Comparison of ENCODE assay signal across 9 cellular contexts in genomic region chr6:53728570-53729194, GRCh38.
DNase-seq lines count a peak whose midpoint lies in the region; ATAC-seq, FAIRE-seq and TF ChIP-seq lines count a peak whose summit lies in the region.
"Had no signal": no experiment of that assay in that cellular context is flagged by ENCODE, and none has a peak within 500 bp of the region (broad histone marks: within the 10 kb centered on the region; RNA-seq: fewer than 3 reads in every experiment).

No MANE protein-coding gene starts in this region.

- H3K4me1 ChIP-seq in A549, result peaks cover 8% of the 10 kb centered on the region; the same call in 2 of the 3 replicates
- H3K4me1 ChIP-seq in prostate gland (replicated peaks), result no peaks in the 10 kb centered on the region

- CTCF ChIA-PET in A549 (lab: Yijun Ruan, JAX), result interaction anchor here (0.6 to 11.5 kb wide), 48 partner anchors 9 to 800 kb away, joined by 3 to 169 read pairs (median 4); partner anchors contain the start of genes GCLC and LRRC1

- H3K4me3 ChIP-seq in A549, result no peak overlapping the region
- H3K4me3 ChIP-seq in GM12875 (ENCODE audit: low read depth, low read length), result no peak overlapping the region
- no peak overlapping the region for H3K4me3 ChIP-seq in prostate gland

- H3K9me3 ChIP-seq in A549, result no peaks in the 10 kb centered on the region
- no peaks in the 10 kb centered on the region for H3K9me3 ChIP-seq in prostate gland

- ATAC-seq in A549, result peak; percentile 65 to 75; a peak in 5 of 6 replicates
- peak; percentile 47 for ATAC-seq in HG03571 (IDR thresholded peaks at IDR 0.05; ENCODE audit: unreplicated experiment)
- no peak for ATAC-seq in HG03280 (IDR thresholded peaks at IDR 0.05; ENCODE audit: unreplicated experiment)

- no peaks in the 10 kb centered on the region for H3K36me3 ChIP-seq in prostate gland

- H3K27me3 ChIP-seq in prostate gland (replicated peaks; ENCODE audit: insufficient read depth), result no peaks in the 10 kb centered on the region

- H3K4me2 ChIP-seq in A549, result peak overlapping the region; percentile 60

- no peak for FAIRE-seq in A549 (lab: Jason Lieb, UNC)

- TF ChIP-seq POLR2A in A549 (IDR thresholded peaks at IDR 0.05; ENCODE audit: low read length) (no peak), prostate gland (IDR thresholded peaks at IDR 0.05) (no peak)

- POLR2A ChIA-PET in A549 (lab: Yijun Ruan, JAX), result interaction anchor here (1.3 kb wide), 1 partner anchor 65 kb away, joined by 4 read pairs; the partner anchor contains the start of gene LRRC1

- H3K27ac ChIP-seq in A549 (0 out of 6 replicates have a peak overlapping the region, but pooled peaks of 1 of the 2 experiments have one; percentile 43), prostate gland (no peak overlapping the region)
- H3K27ac ChIP-seq: skin epidermis had no signal

- no peak for TF ChIP-seq EP300 in A549 (IDR thresholded peaks at IDR 0.05)

- DNase-seq in A549 (ENCODE audit: low read depth in 1 of 2, low spot score in 1 of 2), result peak; percentile 31 to 42
- DNase-seq in RPMI7951 (ENCODE audit: low read depth), result peak; percentile 44
- DNase-seq in activated naive CD4-positive, alpha-beta T cell treated with Interleukin-2 at 50 U/mL for 16 hours, result peak; percentile 51
- DNase-seq in glomerular visceral epithelial cell (ENCODE audit: extremely low spot score), result peak; percentile 54
- peak; percentile 21 for DNase-seq in prostate gland (ENCODE audit: low spot score)

- TF ChIP-seq RAD21 in A549 (conservative IDR thresholded peaks at IDR 0.05 in 1 of 2, IDR thresholded peaks at IDR 0.05 in 1 of 2), result peak; percentile 61 to 66

- WGBS in A549 (ENCODE audit: missing lambda C conversion rate), result 28% methylated on average over 9 of the region's 9 CpGs
- WGBS in prostate gland, result 38% methylated on average over 9 of the region's 9 CpGs

- TF ChIP-seq CTCF in A549 (IDR thresholded peaks at IDR 0.05), result peak; percentile 73
- TF ChIP-seq CTCF in GM12875 (IDR thresholded peaks at IDR 0.05; ENCODE audit: borderline replicate concordance, insufficient read depth, low read depth, low read length), result peak; percentile 85
- TF ChIP-seq CTCF in prostate gland (IDR thresholded peaks at IDR 0.05), result peak in 3 of 4 experiments; percentile 54 to 83 (median 73)

- intact Hi-C loops in prostate gland (cut with DNase I), result loop anchor here (5.0 to 10.0 kb wide), 2 partner anchors 74 to 236 kb away; no protein-coding TSS in a partner anchor

TF ChIP-seq in A549, 52 proteins besides CTCF, POLR2A, EP300 and RAD21:
- no peak for TF ChIP-seq FOXS1 (CRISPR knock-in tag; IDR thresholded peaks at IDR 0.05)
- TF ChIP-seq HMGXB4 (CRISPR knock-in tag; IDR thresholded peaks at IDR 0.05; ENCODE audit: borderline replicate concordance), result no peak
- TF ChIP-seq EHF (CRISPR knock-in tag; IDR thresholded peaks at IDR 0.05), result no peak
- no peak for TF ChIP-seq ESRRA (IDR thresholded peaks at IDR 0.05; ENCODE audit: borderline replicate concordance, low read length)
- no peak for TF ChIP-seq BHLHE40 (IDR thresholded peaks at IDR 0.05; ENCODE audit: low read depth, low read length)
- TF ChIP-seq SMC3 (IDR thresholded peaks at IDR 0.05), result peak; percentile 45; the same call in 2 of the 3 replicates
